Comparison of ENCODE assay signal across 8 cellular contexts in genomic region chr3:45687828-45688193, GRCh38. TPM values are rescaled to one million over a fixed set of nuclear protein-coding genes. Genes with fewer than 3 reads are reported as not detected.
DNase-seq lines count a peak whose midpoint lies in the region; ATAC-seq, FAIRE-seq and TF ChIP-seq lines count a peak whose summit lies in the region.

No MANE protein-coding gene starts in this region.

- peak overlapping the region; percentile 92 for H3K4me2 ChIP-seq in astrocyte (ENCODE audit: low read length)
- H3K4me2 ChIP-seq in mesenchymal stem cell (ENCODE audit: low read length, poor library complexity, severe bottlenecking), result no peak overlapping the region

- POLR2A ChIA-PET in AG04450 (lab: Yijun Ruan, JAX), result no interaction called here

- no peak overlapping the region for H3K14ac ChIP-seq in mesenchymal stem cell (ENCODE audit: low read length in 2 of 2)

- no peak overlapping the region for H2BK12ac ChIP-seq in mesenchymal stem cell (ENCODE audit: low read length in 2 of 2)

- no peaks in the 10 kb centered on the region for H3K79me1 ChIP-seq in mesenchymal stem cell (replicated peaks; ENCODE audit: low read length, poor library complexity, severe bottlenecking)

- no peak overlapping the region for H2AK5ac ChIP-seq in mesenchymal stem cell (ENCODE audit: low read length, severe bottlenecking)

- no peaks in the 10 kb centered on the region for H3K9me3 Mint-ChIP-seq in astrocyte (ENCODE audit: unreplicated experiment)

- peaks cover 2% of the 10 kb centered on the region for H3K36me3 Mint-ChIP-seq in astrocyte (ENCODE audit: low read depth, unreplicated experiment)

- H3K27ac Mint-ChIP-seq in astrocyte (ENCODE audit: unreplicated experiment), result no peak overlapping the region

- no peak for ATAC-seq in GM19455 (IDR thresholded peaks at IDR 0.05; ENCODE audit: unreplicated experiment)

- no peaks in the 10 kb centered on the region for H3K27me3 Mint-ChIP-seq in astrocyte (ENCODE audit: low read depth, unreplicated experiment)

- FAIRE-seq in astrocyte (lab: Jason Lieb, UNC) (no peak), urothelium cell line (lab: Jason Lieb, UNC) (no peak)

- H3K36me3 ChIP-seq in HUES48 (ENCODE audit: control insufficient read depth, insufficient read depth, low read length), result peaks cover 12% of the 10 kb centered on the region
- peaks cover 3% of the 10 kb centered on the region for H3K36me3 ChIP-seq in astrocyte (ENCODE audit: insufficient read depth, low read length)
- H3K36me3 ChIP-seq in mesenchymal stem cell (ENCODE audit: control insufficient read depth in 1 of 2, insufficient read depth in 2 of 2, low read depth in 1 of 2, low read length in 2 of 2), result peaks cover 5 to 15% of the 10 kb centered on the region in 2 experiments

- peaks cover 34% of the 10 kb centered on the region for H3K79me2 ChIP-seq in astrocyte (ENCODE audit: insufficient read depth, low read length)

- H3K9ac ChIP-seq in HUES48 (ENCODE audit: low read depth, low read length) (no peak overlapping the region), astrocyte (ENCODE audit: low read length) (peak overlapping the region; percentile 99), mesenchymal stem cell (ENCODE audit: low read length) (peak overlapping the region; percentile 92)

- H3K4me3 Mint-ChIP-seq in astrocyte (ENCODE audit: unreplicated experiment), result no peak overlapping the region

- H4K20me1 ChIP-seq in astrocyte (ENCODE audit: insufficient read depth, low read length), result peaks cover 28% of the 10 kb centered on the region

- H4K8ac ChIP-seq in mesenchymal stem cell (ENCODE audit: low read length), result no peak overlapping the region

- no peak overlapping the region for H3K18ac ChIP-seq in mesenchymal stem cell (ENCODE audit: low read depth in 1 of 2, low read length in 2 of 2)

- TF ChIP-seq CTCF in AG04450 (IDR thresholded peaks at IDR 0.05; ENCODE audit: low read depth, low read length) (no peak), astrocyte (IDR thresholded peaks at IDR 0.05; ENCODE audit: insufficient read depth, low read depth, low read length) (no peak)

- CTCF ChIA-PET in AG04450 (lab: Charles Lee), result interaction anchor here (4.1 kb wide), 1 partner anchor 28 kb away, joined by 27 read pairs; no protein-coding TSS in a partner anchor

- peaks cover 4% of the 10 kb centered on the region for H3K9me3 ChIP-seq in AG04450 (ENCODE audit: control insufficient read depth, insufficient read depth, low read length)
- H3K9me3 ChIP-seq in HUES48 (ENCODE audit: control insufficient read depth, insufficient read depth, low read length), result 0 out of 2 replicates have a peak, but pooled peaks cover 3% of the 10 kb centered on the region
- peaks cover 1% of the 10 kb centered on the region for H3K9me3 ChIP-seq in astrocyte (ENCODE audit: insufficient read depth, low read depth, low read length)
- peaks cover 2% of the 10 kb centered on the region for H3K9me3 ChIP-seq in mesenchymal stem cell (ENCODE audit: control insufficient read depth, low read length)

- H4K91ac ChIP-seq in mesenchymal stem cell (ENCODE audit: low read length), result no peak overlapping the region

- H2BK5ac ChIP-seq in mesenchymal stem cell (ENCODE audit: low read depth, low read length, poor library complexity, severe bottlenecking), result no peak overlapping the region

- no peak overlapping the region for H2BK120ac ChIP-seq in mesenchymal stem cell (ENCODE audit: low read depth, low read length)

- H3K4me1 Mint-ChIP-seq in astrocyte (ENCODE audit: low read depth, unreplicated experiment), result peaks cover 13% of the 10 kb centered on the region

- H3K27ac ChIP-seq in AG04450 (ENCODE audit: low read depth, low read length) (no peak overlapping the region), HUES48 (ENCODE audit: low read depth, low read length) (no peak overlapping the region), astrocyte (ENCODE audit: low read depth, low read length) (no peak overlapping the region), mesenchymal stem cell (ENCODE audit: low read length, poor library complexity, severe bottlenecking) (no peak overlapping the region)

- no peak overlapping the region for H3K23ac ChIP-seq in mesenchymal stem cell (ENCODE audit: low read length in 2 of 2)

- H3K4me1 ChIP-seq in HUES48 (ENCODE audit: control insufficient read depth, insufficient read depth, low read length) (peaks cover 29% of the 10 kb centered on the region), astrocyte (ENCODE audit: insufficient read depth, low read length) (peaks cover 11% of the 10 kb centered on the region), mesenchymal stem cell (ENCODE audit: control insufficient read depth, insufficient read depth, low read depth, low read length) (peaks cover 4% of the 10 kb centered on the region)

- peak overlapping the region; percentile 66; the same call in 1 of the 2 replicates for H3K4me3 ChIP-seq in AG04450 (ENCODE audit: low read depth, low read length)
- peak overlapping the region; percentile 83 for H3K4me3 ChIP-seq in HUES48 (ENCODE audit: low read depth, low read length)
- peak overlapping the region; percentile 84 for H3K4me3 ChIP-seq in astrocyte (ENCODE audit: insufficient read depth, low read depth, low read length)
- peak overlapping the region in 1 of 2 experiments; percentile 92 for H3K4me3 ChIP-seq in mesenchymal stem cell (ENCODE audit: insufficient read depth in 1 of 2, low read depth in 1 of 2, low read length in 2 of 2)

- no peak overlapping the region for H3K4ac ChIP-seq in mesenchymal stem cell (ENCODE audit: low read depth in 1 of 2, low read length in 2 of 2)

- H2AFZ ChIP-seq in astrocyte (ENCODE audit: low read depth, low read length), result peak overlapping the region; percentile 66
- H2AFZ ChIP-seq in mesenchymal stem cell (ENCODE audit: low read depth, low read length), result no peak overlapping the region

- no peak for DNase-seq in AG04450 (ENCODE audit: low read depth, low spot score)
- no peak for DNase-seq in astrocyte (ENCODE audit: low read depth)
- DNase-seq in mesenchymal stem cell, result no peak
- no peak for DNase-seq in urothelium cell line (ENCODE audit: low spot score)
- no peak for DNase-seq in AG08396 (ENCODE audit: low spot score)
- no peak for DNase-seq in HCEC 1CT

- H3K27me3 ChIP-seq in AG04450 (ENCODE audit: control insufficient read depth, insufficient read depth, low read length) (no peaks in the 10 kb centered on the region), HUES48 (ENCODE audit: control insufficient read depth, insufficient read depth, low read length) (no peaks in the 10 kb centered on the region), astrocyte (ENCODE audit: insufficient read depth, low read length) (no peaks in the 10 kb centered on the region), mesenchymal stem cell (ENCODE audit: control insufficient read depth in 1 of 2, insufficient read depth in 1 of 2, low read length in 2 of 2) (no peaks in the 10 kb centered on the region)

- no peak overlapping the region for H2BK15ac ChIP-seq in mesenchymal stem cell (ENCODE audit: low read depth, poor library complexity, severe bottlenecking)

- no CpG with 5 or more reads among the region's 4 CpGs for WGBS in mesenchymal stem cell

RNA-seq across cellular contexts. Expression of gene SACM1L, which starts 1.4 kb away (rescaled TPM):
- polyA plus RNA-seq in AG04450 (2011; rRNA removed), result 26.4 and 35.5 TPM in 2 replicates
- polyA minus RNA-seq in AG04450 (2011; rRNA and poly(A)+ RNA removed), result 33.8 and 48.1 TPM in 2 replicates
- total RNA-seq in astrocyte, result 39.4 and 41.2 TPM in 2 replicates
- polyA plus RNA-seq in mesenchymal stem cell (2013, experiment 1 of 2), result 20.4 TPM
- polyA plus RNA-seq in mesenchymal stem cell (2013, experiment 2 of 2), result 22.4 TPM
